Comparison of ENCODE assay signal across 1 cellular context in genomic region chr4:113759696-113760093, GRCh38.
TF ChIP-seq lines count a peak whose summit lies in the region.

No MANE protein-coding gene starts in this region.

TF ChIP-seq in H1, 55 proteins besides CTCF, POLR2A, EP300 and RAD21 (continued from another document):
- no peak for TF ChIP-seq EZH2 (IDR thresholded peaks at IDR 0.05; ENCODE audit: low read depth, low read length, severe bottlenecking)
- TF ChIP-seq USF2 (IDR thresholded peaks at IDR 0.05; ENCODE audit: low read length) = no peak
- no peak for TF ChIP-seq SP2 (IDR thresholded peaks at IDR 0.05; ENCODE audit: low read length)
- TF ChIP-seq POLR2AphosphoS5 (IDR thresholded peaks at IDR 0.05; ENCODE audit: low read depth, low read length) = no peak
- no peak for TF ChIP-seq MAX (IDR thresholded peaks at IDR 0.05)
